7 cellular contexts compared by ENCODE assay signal in the genomic region with DNA sequence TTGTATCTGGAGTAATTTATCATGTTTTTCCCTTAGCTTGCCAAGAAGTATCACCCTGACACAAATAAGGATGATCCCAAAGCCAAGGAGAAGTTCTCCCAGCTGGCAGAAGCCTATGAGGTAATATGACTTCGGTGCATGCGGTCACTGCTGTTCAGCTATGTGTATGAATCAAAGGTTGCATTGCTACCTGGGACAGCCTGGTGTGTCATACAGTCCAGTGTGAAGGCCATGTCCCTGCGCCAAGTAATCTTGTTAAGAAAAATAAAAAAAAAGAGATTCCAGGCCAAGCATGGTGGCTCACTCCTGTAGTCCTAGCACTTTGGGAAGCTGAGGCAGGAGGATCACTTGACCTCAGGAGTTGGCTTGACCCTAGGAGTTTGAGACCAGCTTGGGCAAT.
"Had no signal": no experiment of that assay in that cellular context is flagged by ENCODE, and none has a peak within 500 bp of the region (broad histone marks: within the 10 kb centered on the region; RNA-seq: fewer than 3 reads in every experiment).

No MANE protein-coding gene starts in this region.

- H3K4me2 ChIP-seq: GM23338 had no signal

- H3K4me1 Mint-ChIP-seq: GM23338, H9 had no signal

- ATAC-seq: GM23338, HepG2, K562 had no signal

- H3K4me3 ChIP-seq: GM23338, K562 had no signal

- DNase-seq: H9, HCEC 1CT, IMR-90 had no signal

- H3K27ac Mint-ChIP-seq: GM23338, H9 had no signal

- H3K27ac ChIP-seq: HL-60 had no signal

- H3K4me3 Mint-ChIP-seq: GM23338, H9 had no signal

- H2AFZ ChIP-seq: GM23338 had no signal

- H3K9me3 Mint-ChIP-seq: GM23338, H9 had no signal
